In the genomic region with DNA sequence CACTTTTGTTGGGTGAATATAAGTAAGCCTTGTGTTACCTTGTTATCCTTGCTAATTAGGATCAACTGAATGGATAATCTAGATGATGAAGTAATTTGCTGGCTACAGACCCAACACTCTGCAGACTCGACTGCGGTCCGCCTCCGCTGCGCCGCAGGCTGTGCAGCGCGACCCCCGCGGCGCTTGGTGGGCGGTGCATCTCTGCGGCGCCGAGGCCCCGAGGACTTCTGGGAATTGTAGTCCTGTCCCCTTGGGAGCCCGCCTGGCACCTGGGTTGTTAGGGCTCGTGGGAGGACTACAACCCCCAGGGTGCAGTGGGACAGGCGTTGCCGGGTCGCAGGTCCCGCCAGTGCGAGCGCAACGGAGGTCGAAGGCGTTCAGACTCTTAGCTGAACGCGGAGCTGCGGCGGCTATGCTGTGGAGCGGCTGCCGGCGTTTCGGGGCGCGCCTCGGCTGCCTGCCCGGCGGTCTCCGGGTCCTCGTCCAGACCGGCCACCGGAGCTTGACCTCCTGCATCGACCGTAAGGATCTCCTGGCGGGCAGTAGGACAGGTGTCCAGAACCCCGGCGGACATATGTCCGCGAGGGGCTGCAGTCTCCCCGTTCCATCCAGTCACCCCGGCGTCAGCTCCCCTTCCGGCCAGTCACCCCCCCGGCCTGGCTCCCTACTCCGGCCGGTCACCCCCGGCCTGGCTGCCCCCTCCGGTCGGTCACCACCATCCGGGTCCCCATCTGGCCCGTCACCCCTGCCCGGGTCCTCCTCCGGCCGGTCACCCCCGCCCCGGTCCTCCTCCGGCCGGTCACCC, we compare ENCODE assay signal across 8 cellular contexts. TPM values are rescaled to one million over a fixed set of nuclear protein-coding genes. Genes with fewer than 3 reads are reported as not detected.
DNase-seq lines count a peak whose midpoint lies in the region; ATAC-seq and TF ChIP-seq lines count a peak whose summit lies in the region.

TSS of gene ACAD8 (plus strand) at position 380 of the 805 bp plus-strand sequence. CDS start at position 413, 33 bp downstream.
TSS of gene THYN1 (minus strand) at position 164 of the 805 bp plus-strand sequence. CDS start 470 bp downstream, outside the sequence.

- no peaks in the 10 kb centered on the region for H3K9me3 ChIP-seq in liver (ENCODE audit: control insufficient read depth in 4 of 4, low read length in 3 of 4)

- ATAC-seq in GM19395 (IDR thresholded peaks at IDR 0.05; ENCODE audit: unreplicated experiment) (peak; percentile 98), HG03565 (IDR thresholded peaks at IDR 0.05; ENCODE audit: unreplicated experiment) (peak; percentile 98)

- no peaks in the 10 kb centered on the region for H3K27me3 ChIP-seq in liver (ENCODE audit: control insufficient read depth in 4 of 4, insufficient read depth in 4 of 4, low read length in 3 of 4)

- peak; percentile 97 for DNase-seq in CD1c-positive myeloid dendritic cell (ENCODE audit: extremely low spot score)
- peak; percentile 98 for DNase-seq in NCI-H774 (lab: John Stamatoyannopoulos, UW)
- peak; percentile 94 for DNase-seq in activated CD4-positive, alpha-beta T cell treated with anti-CD3 and anti-CD28 coated beads, Interleukin-2, amount 50 U/mL, for 4 hours
- peak; percentile 99 for DNase-seq in dermis blood vessel endothelial cell
- DNase-seq in stimulated activated CD4-positive, alpha-beta T cell treated with anti-CD3 and anti-CD28 coated beads, Interleukin-4, amount 100 ng/mL, for 24 hours = peak; percentile 96

- H3K4me1 ChIP-seq in liver (ENCODE audit: control insufficient read depth in 4 of 4, insufficient read depth in 4 of 4, low read length in 3 of 4) = peaks cover 11 to 34% (median 30%) of the 10 kb centered on the region in 4 donors

- peak within 1 kb of the TSS; percentile 91 to 100 (median 91) for H3K4me3 ChIP-seq in liver (ENCODE audit: low read depth in 1 of 3, low read length in 3 of 3)

- H3K36me3 ChIP-seq in liver (ENCODE audit: control insufficient read depth in 4 of 4, insufficient read depth in 3 of 4, low read depth in 1 of 4, low read length in 3 of 4) = peaks cover 0 to 15% (median 11%) of the 10 kb centered on the region in 4 donors

- peak; percentile 45 to 49 for TF ChIP-seq RAD21 in liver (IDR thresholded peaks at IDR 0.05)

- WGBS in liver = under 1% methylated on average over 70 of the region's 70 CpGs

- peak; percentile 51 for TF ChIP-seq CTCF in liver (IDR thresholded peaks at IDR 0.05; ENCODE audit: low read depth, low read length, missing input control)

- peak within 1 kb of the TSS; percentile 71 to 98 for H3K9ac ChIP-seq in liver (ENCODE audit: low read depth in 1 of 2, low read length in 2 of 2)

- H3K27ac ChIP-seq in liver (ENCODE audit: low read depth in 1 of 2, low read length in 2 of 2) = peak within 1 kb of the TSS; percentile 79 to 81

TF ChIP-seq in liver, 16 proteins besides CTCF, POLR2A, EP300 and RAD21:
- TF ChIP-seq, protein P1, sequence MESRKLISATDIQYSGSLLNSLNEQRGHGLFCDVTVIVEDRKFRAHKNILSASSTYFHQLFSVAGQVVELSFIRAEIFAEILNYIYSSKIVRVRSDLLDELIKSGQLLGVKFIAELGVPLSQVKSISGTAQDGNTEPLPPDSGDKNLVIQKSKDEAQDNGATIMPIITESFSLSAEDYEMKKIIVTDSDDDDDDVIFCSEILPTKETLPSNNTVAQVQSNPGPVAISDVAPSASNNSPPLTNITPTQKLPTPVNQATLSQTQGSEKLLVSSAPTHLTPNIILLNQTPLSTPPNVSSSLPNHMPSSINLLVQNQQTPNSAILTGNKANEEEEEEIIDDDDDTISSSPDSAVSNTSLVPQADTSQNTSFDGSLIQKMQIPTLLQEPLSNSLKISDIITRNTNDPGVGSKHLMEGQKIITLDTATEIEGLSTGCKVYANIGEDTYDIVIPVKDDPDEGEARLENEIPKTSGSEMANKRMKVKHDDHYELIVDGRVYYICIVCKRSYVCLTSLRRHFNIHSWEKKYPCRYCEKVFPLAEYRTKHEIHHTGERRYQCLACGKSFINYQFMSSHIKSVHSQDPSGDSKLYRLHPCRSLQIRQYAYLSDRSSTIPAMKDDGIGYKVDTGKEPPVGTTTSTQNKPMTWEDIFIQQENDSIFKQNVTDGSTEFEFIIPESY (IDR thresholded peaks at IDR 0.05) = peak; percentile 60
- TF ChIP-seq RXRA (IDR thresholded peaks at IDR 0.05) (peak; percentile 46 to 63), HNF4G (IDR thresholded peaks at IDR 0.05) (no peak), GABPA (IDR thresholded peaks at IDR 0.05 in 1 of 2, conservative IDR thresholded peaks at IDR 0.05 in 1 of 2) (peak in 1 of 2 donors; percentile 29), ATF3 (IDR thresholded peaks at IDR 0.05) (no peak), FOXA1 (IDR thresholded peaks at IDR 0.05) (no peak), EGR1 (IDR thresholded peaks at IDR 0.05; ENCODE audit: low read depth in 2 of 2) (peak in 1 of 2 donors; percentile 32), SP1 (IDR thresholded peaks at IDR 0.05) (peak; percentile 74), YY1 (IDR thresholded peaks at IDR 0.05) (peak; percentile 77), NR2F2 (IDR thresholded peaks at IDR 0.05) (peak; percentile 55), TAF1 (conservative IDR thresholded peaks at IDR 0.05) (peak; percentile 54), JUND (IDR thresholded peaks at IDR 0.05) (no peak), HNF4A (conservative IDR thresholded peaks at IDR 0.05) (no peak), FOXA2 (IDR thresholded peaks at IDR 0.05) (no peak)
- TF ChIP-seq, protein P2, sequence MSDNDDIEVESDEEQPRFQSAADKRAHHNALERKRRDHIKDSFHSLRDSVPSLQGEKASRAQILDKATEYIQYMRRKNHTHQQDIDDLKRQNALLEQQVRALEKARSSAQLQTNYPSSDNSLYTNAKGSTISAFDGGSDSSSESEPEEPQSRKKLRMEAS (IDR thresholded peaks at IDR 0.05) = peak; percentile 61
- TF ChIP-seq, protein P3, sequence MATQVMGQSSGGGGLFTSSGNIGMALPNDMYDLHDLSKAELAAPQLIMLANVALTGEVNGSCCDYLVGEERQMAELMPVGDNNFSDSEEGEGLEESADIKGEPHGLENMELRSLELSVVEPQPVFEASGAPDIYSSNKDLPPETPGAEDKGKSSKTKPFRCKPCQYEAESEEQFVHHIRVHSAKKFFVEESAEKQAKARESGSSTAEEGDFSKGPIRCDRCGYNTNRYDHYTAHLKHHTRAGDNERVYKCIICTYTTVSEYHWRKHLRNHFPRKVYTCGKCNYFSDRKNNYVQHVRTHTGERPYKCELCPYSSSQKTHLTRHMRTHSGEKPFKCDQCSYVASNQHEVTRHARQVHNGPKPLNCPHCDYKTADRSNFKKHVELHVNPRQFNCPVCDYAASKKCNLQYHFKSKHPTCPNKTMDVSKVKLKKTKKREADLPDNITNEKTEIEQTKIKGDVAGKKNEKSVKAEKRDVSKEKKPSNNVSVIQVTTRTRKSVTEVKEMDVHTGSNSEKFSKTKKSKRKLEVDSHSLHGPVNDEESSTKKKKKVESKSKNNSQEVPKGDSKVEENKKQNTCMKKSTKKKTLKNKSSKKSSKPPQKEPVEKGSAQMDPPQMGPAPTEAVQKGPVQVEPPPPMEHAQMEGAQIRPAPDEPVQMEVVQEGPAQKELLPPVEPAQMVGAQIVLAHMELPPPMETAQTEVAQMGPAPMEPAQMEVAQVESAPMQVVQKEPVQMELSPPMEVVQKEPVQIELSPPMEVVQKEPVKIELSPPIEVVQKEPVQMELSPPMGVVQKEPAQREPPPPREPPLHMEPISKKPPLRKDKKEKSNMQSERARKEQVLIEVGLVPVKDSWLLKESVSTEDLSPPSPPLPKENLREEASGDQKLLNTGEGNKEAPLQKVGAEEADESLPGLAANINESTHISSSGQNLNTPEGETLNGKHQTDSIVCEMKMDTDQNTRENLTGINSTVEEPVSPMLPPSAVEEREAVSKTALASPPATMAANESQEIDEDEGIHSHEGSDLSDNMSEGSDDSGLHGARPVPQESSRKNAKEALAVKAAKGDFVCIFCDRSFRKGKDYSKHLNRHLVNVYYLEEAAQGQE (IDR thresholded peaks at IDR 0.05) = peak; percentile 83

RNA-seq across cellular contexts. Expression of gene ACAD8, which starts in this region (rescaled TPM):
- total RNA-seq in dermis blood vessel endothelial cell = 24.5 and 27.2 TPM in 2 replicates
- total RNA-seq in liver = 10 to 100 TPM; 14.1 to 32.2 TPM
- 10 to 100 TPM; 24.1 to 30.1 TPM for polyA plus RNA-seq in liver

RNA-seq across cellular contexts. Expression of gene THYN1, which starts in this region (rescaled TPM):
- total RNA-seq in dermis blood vessel endothelial cell (58.7 and 76.3 TPM in 2 replicates), liver (10 to 100 TPM; 25.3 to 26.8 TPM)
- 10 to 100 TPM; 22.1 to 34.3 TPM for polyA plus RNA-seq in liver

Comparison
In these comparisons a context has a peak if more than half of its experiments do, and no peak if none do; other contexts are left out.
1. Peak in every context shown above with its lines: DNase-seq, ATAC-seq, H3K4me3 ChIP-seq and H3K27ac ChIP-seq.